In genomic region chr12:47803196-47803875, GRCh38 we compare ENCODE assay signal across 12 cellular contexts.
A peak's percentile ranks its signal among the peaks of the same experiment; 100 is the strongest.
DNase-seq lines count a peak whose midpoint lies in the region; ATAC-seq and TF ChIP-seq lines count a peak whose summit lies in the region.
"Had no signal": no experiment of that assay in that cellular context is flagged by ENCODE, and none has a peak within 500 bp of the region (broad histone marks: within the 10 kb centered on the region; RNA-seq: fewer than 3 reads in every experiment).

No MANE protein-coding gene starts in this region.

- no peak for ATAC-seq in central memory CD8-positive, alpha-beta T cell (replicated peaks; ENCODE audit: extremely low read depth, poor library complexity, severe bottlenecking)
- no peak for ATAC-seq in GM21786 (IDR thresholded peaks at IDR 0.05; ENCODE audit: unreplicated experiment)
- ATAC-seq: esophagus mucosa, Panc1 had no signal

- peaks cover 59 to 82% of the 10 kb centered on the region in 2 experiments for H3K4me1 ChIP-seq in neutrophil (ENCODE audit: control insufficient read depth in 1 of 2, insufficient read depth in 1 of 2, low read depth in 1 of 2, low read length in 1 of 2)

- H3K4me3 Mint-ChIP-seq in central memory CD8-positive, alpha-beta T cell, result no peak overlapping the region

- H3K36me3 ChIP-seq in neutrophil, result peaks cover 21% of the 10 kb centered on the region

- peaks cover 12% of the 10 kb centered on the region for H3K36me3 Mint-ChIP-seq in central memory CD8-positive, alpha-beta T cell (ENCODE audit: insufficient read depth)

- peak; percentile 4 for TF ChIP-seq CTCF in neutrophil (IDR thresholded peaks at IDR 0.05)

- peak overlapping the region; percentile 78 for H3K27ac Mint-ChIP-seq in central memory CD8-positive, alpha-beta T cell (ENCODE audit: low read depth)

- H3K4me3 ChIP-seq in neutrophil (ENCODE audit: low read depth in 1 of 2, low read length in 1 of 2), result peak overlapping the region; percentile 31 to 47
- H3K4me3 ChIP-seq: lung had no signal

- peaks cover 76% of the 10 kb centered on the region for H3K4me1 Mint-ChIP-seq in central memory CD8-positive, alpha-beta T cell

- no peaks in the 10 kb centered on the region for H3K27me3 ChIP-seq in neutrophil

- H3K27me3 Mint-ChIP-seq in central memory CD8-positive, alpha-beta T cell, result no peaks in the 10 kb centered on the region

- DNase-seq in CD1c-positive myeloid dendritic cell (ENCODE audit: extremely low spot score) (peak; percentile 54), Kasumi-1 (lab: John Stamatoyannopoulos, UW) (peak; percentile 50 to 53), NCI-H128 (lab: John Stamatoyannopoulos, UW; ENCODE audit: unreplicated experiment) (no peak), NCI-H1930 (lab: John Stamatoyannopoulos, UW) (no peak), anterior cingulate cortex (lab: John Stamatoyannopoulos, UW) (no peak)
- DNase-seq in central memory CD8-positive, alpha-beta T cell (ENCODE audit: low spot score in 2 of 2), result no peak
- DNase-seq: stimulated activated CD4-positive, alpha-beta T cell treated with anti-CD3 and anti-CD28 coated beads, Interleukin-2, amount 100 ng/mL, for 48 hours had no signal

- no peaks in the 10 kb centered on the region for H3K9me3 ChIP-seq in neutrophil

- H3K9me3 Mint-ChIP-seq in central memory CD8-positive, alpha-beta T cell, result no peaks in the 10 kb centered on the region

- H3K27ac ChIP-seq in neutrophil, result peak overlapping the region; percentile 84

Comparison
In these comparisons a context has a peak if more than half of its experiments do, and no peak if none do; other contexts are left out.
1. DNase-seq: peak in CD1c-positive myeloid dendritic cell (single experiment) and Kasumi-1 (2 of 2); none in central memory CD8-positive, alpha-beta T cell (0 of 2), NCI-H128 (single experiment), NCI-H1930 (0 of 2) and anterior cingulate cortex (0 of 58).